Comparison of ENCODE assay signal across 7 cellular contexts in the genomic region with DNA sequence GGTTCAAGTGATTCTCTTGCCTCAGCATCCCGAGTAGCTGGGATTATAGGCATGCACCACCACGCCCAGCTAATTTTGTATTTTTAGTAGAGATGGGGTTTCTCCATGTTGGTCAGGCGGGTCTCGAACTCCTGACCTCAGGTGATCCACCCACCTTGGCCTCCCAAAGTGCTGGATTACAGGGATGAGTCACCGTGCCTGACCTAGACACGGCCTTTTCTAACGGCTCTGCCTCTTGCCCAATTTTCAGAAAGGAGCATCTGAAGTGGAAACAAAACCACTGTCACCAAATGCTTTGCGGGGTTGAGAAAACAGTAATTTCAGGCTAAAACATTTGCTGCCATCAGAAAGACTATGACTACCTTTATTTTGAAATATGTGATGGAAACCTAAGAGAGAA. TPM values are rescaled to one million over a fixed set of nuclear protein-coding genes. Genes with fewer than 3 reads are reported as not detected.
DNase-seq lines count a peak whose midpoint lies in the region; ATAC-seq and TF ChIP-seq lines count a peak whose summit lies in the region.
"Not testable (repeated sequence)": the region's sequence is repeated elsewhere in the genome, so short reads cannot be mapped to it uniquely, and the experiment has no call there.

No MANE protein-coding gene starts in this region.

- POLR2A ChIA-PET in RWPE1 (lab: Yijun Ruan, JAX; ENCODE audit: low non-redundant PET): not testable (repeated sequence)

- H3K27me3 ChIP-seq in HL-60 (ENCODE audit: insufficient read depth, poor library complexity, severe bottlenecking): not testable (repeated sequence)

- peak overlapping the region; percentile 90 for H3K27ac Mint-ChIP-seq in activated T-cell treated with anti-CD3 and anti-CD28 coated beads, Interleukin-2, amount 50 U/mL, for 72 hours
- peak overlapping the region; percentile 19 for H3K27ac Mint-ChIP-seq in neural crest cell (ENCODE audit: unreplicated experiment)

- peak; percentile 54 to 71 for ATAC-seq in activated T-cell treated with anti-CD3 and anti-CD28 coated beads, Interleukin-2, amount 50 U/mL, for 72 hours (replicated peaks in 1 of 2)

- DNase-seq in HL-60 (ENCODE audit: low read depth in 1 of 2, low spot score in 1 of 2) (peak; percentile 81 to 87), choroid plexus epithelial cell (ENCODE audit: low read depth) (peak; percentile 50)
- peak; percentile 11 for DNase-seq in NK-92 treated with Interleukin-12 subunit alpha and Interleukin-12 subunit beta, amount 100 ng/mL, for 24 hours (lab: John Stamatoyannopoulos, UW)
- not testable (repeated sequence) for DNase-seq in RWPE1 (ENCODE audit: low spot score); neural crest cell (ENCODE audit: low read depth, low spot score)
- DNase-seq in activated T-cell treated with anti-CD3 and anti-CD28 coated beads, Interleukin-2, amount 50 U/mL, for 72 hours: peak in 1 of 2 donors; percentile 32

- peak overlapping the region in 1 of 2 donors; percentile 63 for H3K4me3 Mint-ChIP-seq in activated T-cell treated with anti-CD3 and anti-CD28 coated beads, Interleukin-2, amount 50 U/mL, for 72 hours
- not testable (repeated sequence) for H3K4me3 Mint-ChIP-seq in neural crest cell

- CTCF ChIA-PET in RWPE1 (lab: Yijun Ruan, JAX): not testable (repeated sequence)

- not testable (repeated sequence) for H3K9me3 Mint-ChIP-seq in activated T-cell treated with anti-CD3 and anti-CD28 coated beads, Interleukin-2, amount 50 U/mL, for 72 hours; neural crest cell

- H3K27ac ChIP-seq in HL-60 (replicated peaks) (peak overlapping the region; percentile 66), RWPE1 (peak overlapping the region; percentile 30), VCaP (peak overlapping the region; percentile 33)

- not testable (repeated sequence) for H3K36me3 Mint-ChIP-seq in activated T-cell treated with anti-CD3 and anti-CD28 coated beads, Interleukin-2, amount 50 U/mL, for 72 hours (ENCODE audit: insufficient read depth in 2 of 2); neural crest cell (ENCODE audit: low read depth)

- H3K4me1 Mint-ChIP-seq in activated T-cell treated with anti-CD3 and anti-CD28 coated beads, Interleukin-2, amount 50 U/mL, for 72 hours (ENCODE audit: low read depth): peaks cover 27% of the 10 kb centered on the region
- not testable (repeated sequence) for H3K4me1 Mint-ChIP-seq in neural crest cell

- TF ChIP-seq CTCF in HL-60 (IDR thresholded peaks at IDR 0.05; ENCODE audit: insufficient read depth, low read length); RWPE1 (conservative IDR thresholded peaks at IDR 0.05; ENCODE audit: low read depth); VCaP (conservative IDR thresholded peaks at IDR 0.05); choroid plexus epithelial cell (conservative IDR thresholded peaks at IDR 0.05; ENCODE audit: low read depth, low read length); neural crest cell (conservative IDR thresholded peaks at IDR 0.05): not testable (repeated sequence)

- H3K27me3 Mint-ChIP-seq in activated T-cell treated with anti-CD3 and anti-CD28 coated beads, Interleukin-2, amount 50 U/mL, for 72 hours (ENCODE audit: low read depth); neural crest cell (ENCODE audit: low read depth): not testable (repeated sequence)

- H3K4me3 ChIP-seq in HL-60 (replicated peaks; ENCODE audit: insufficient read depth, low read length); choroid plexus epithelial cell (ENCODE audit: low read depth, low read length): not testable (repeated sequence)

RNA-seq across cellular contexts. Expression of a gene that starts 19.4 kb away (rescaled TPM):
- 10 to 100 TPM; 13.3 to 19.8 TPM for total RNA-seq in activated T-cell treated with anti-CD3 and anti-CD28 coated beads, Interleukin-2, amount 50 U/mL, for 72 hours
- 18.3 and 24.3 TPM in 2 replicates for total RNA-seq in neural crest cell
